21 cellular contexts compared by ENCODE assay signal in the genomic region with DNA sequence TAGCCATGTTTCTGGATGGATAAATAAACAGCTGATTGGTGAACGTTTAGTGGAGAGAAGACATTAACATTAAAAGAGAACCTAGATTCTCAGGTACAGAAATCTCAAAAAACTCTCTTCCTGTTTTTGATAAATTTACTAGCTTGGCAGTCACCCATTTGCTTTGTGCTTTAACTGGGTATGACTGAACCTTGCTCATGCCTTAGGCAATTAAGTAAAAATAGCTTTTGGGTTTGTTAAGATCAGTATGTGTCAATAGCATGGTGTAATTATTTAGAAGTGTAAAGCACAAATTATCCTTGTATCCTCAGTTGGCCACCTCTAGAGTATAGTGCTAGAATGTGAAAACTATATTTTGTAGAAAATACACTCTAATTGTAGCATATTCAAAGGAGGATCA.
DNase-seq lines count a peak whose midpoint lies in the region; ATAC-seq and TF ChIP-seq lines count a peak whose summit lies in the region.
"Had no signal": no experiment of that assay in that cellular context is flagged by ENCODE, and none has a peak within 500 bp of the region (broad histone marks: within the 10 kb centered on the region; RNA-seq: fewer than 3 reads in every experiment).

No MANE protein-coding gene starts in this region.

- H3K4me3 ChIP-seq in PC-3 (ENCODE audit: low read length) (no peak overlapping the region), osteoblast (ENCODE audit: insufficient read depth, low read length) (no peak overlapping the region)
- H3K4me3 ChIP-seq: BLaER1, Peyer's patch had no signal

- intact Hi-C loops in PC-3 (cut with micrococcal nuclease) = loop anchor here (5.0 kb wide), 1 partner anchor 83 kb away; no protein-coding TSS in a partner anchor

- POLR2A ChIA-PET in PC-3 (lab: Charles Lee; ENCODE audit: unreplicated experiment) = no interaction called here

- no peak overlapping the region for H3K27ac ChIP-seq in PC-3 (ENCODE audit: low read length)
- no peak overlapping the region for H3K27ac ChIP-seq in epithelial cell of prostate
- H3K27ac ChIP-seq in osteoblast (ENCODE audit: low read depth, low read length) = no peak overlapping the region
- H3K27ac ChIP-seq: BLaER1, Peyer's patch had no signal

- H4K20me1 ChIP-seq in PC-3 (ENCODE audit: low read length) (no peaks in the 10 kb centered on the region), osteoblast (ENCODE audit: insufficient read depth, low read length) (no peaks in the 10 kb centered on the region)
- H4K20me1 ChIP-seq: BLaER1 had no signal

- no peak for ATAC-seq in PC-3
- ATAC-seq: SK-N-SH treated with all-trans-retinoic acid at 6 μM for 48 hours had no signal

- no peaks in the 10 kb centered on the region for H3K9me3 ChIP-seq in PC-3 (ENCODE audit: low read length)
- H3K9me3 ChIP-seq in osteoblast (ENCODE audit: low read depth, low read length) = no peaks in the 10 kb centered on the region
- H3K9me3 ChIP-seq: BLaER1, Peyer's patch had no signal

- H3K36me3 ChIP-seq in PC-3 (ENCODE audit: low read depth, low read length) = no peaks in the 10 kb centered on the region
- no peaks in the 10 kb centered on the region for H3K36me3 ChIP-seq in osteoblast (ENCODE audit: insufficient read depth, low read length)
- H3K36me3 ChIP-seq: BLaER1, Peyer's patch had no signal

- H3K9ac ChIP-seq in PC-3 (ENCODE audit: low read length) = no peak overlapping the region
- H3K9ac ChIP-seq: BLaER1 had no signal

- H3K27me3 ChIP-seq in PC-3 (ENCODE audit: low read length) (no peaks in the 10 kb centered on the region), osteoblast (ENCODE audit: insufficient read depth, low read length) (no peaks in the 10 kb centered on the region)
- H3K27me3 ChIP-seq: BLaER1, Peyer's patch had no signal

- no peak overlapping the region for H3K4me2 ChIP-seq in PC-3 (ENCODE audit: low read length)
- no peak overlapping the region for H3K4me2 ChIP-seq in osteoblast (ENCODE audit: insufficient read depth, low read length)
- H3K4me2 ChIP-seq: BLaER1 had no signal

- no TSS peak for BruUV-seq in PC-3 (replicated peaks; lab: Mats Ljungman, UMichigan)

- H3K79me2 ChIP-seq in PC-3 (ENCODE audit: low read length) (no peaks in the 10 kb centered on the region), osteoblast (ENCODE audit: insufficient read depth, low read length) (no peaks in the 10 kb centered on the region)

- TF ChIP-seq CTCF in PC-3 (conservative IDR thresholded peaks at IDR 0.05; ENCODE audit: low read depth, low read length) (no peak), osteoblast (IDR thresholded peaks at IDR 0.05; ENCODE audit: extremely low read depth, low read depth, low read length) (no peak)

- peaks cover 5% of the 10 kb centered on the region for H3F3A ChIP-seq in PC-3 (ENCODE audit: low read length, unreplicated experiment)

- CTCF ChIA-PET in PC-3 (lab: Charles Lee) = interaction anchor here (0.6 kb wide), 1 partner anchor 508 kb away, joined by 3 read pairs; no protein-coding TSS in a partner anchor

- H3K9me2 ChIP-seq in PC-3 (replicated peaks; ENCODE audit: low read length) = no peaks in the 10 kb centered on the region

- H2AFZ ChIP-seq in PC-3 (ENCODE audit: low read length) (no peak overlapping the region), osteoblast (ENCODE audit: low read length) (no peak overlapping the region)

- H3K4me1 ChIP-seq in PC-3 (ENCODE audit: insufficient read depth, low read length) (peaks cover 20% of the 10 kb centered on the region), osteoblast (ENCODE audit: insufficient read depth, low read length) (no peaks in the 10 kb centered on the region)
- H3K4me1 ChIP-seq: Peyer's patch had no signal

- DNase-seq in COR-L47 (lab: John Stamatoyannopoulos, UW) (peak; percentile 13), M059J (ENCODE audit: low read depth) (peak; percentile 33), PC-3 (peak; percentile 32), epithelial cell of prostate (ENCODE audit: low read depth, low spot score) (peak; percentile 18), cerebellum (ENCODE audit: low spot score) (no peak), osteoblast (ENCODE audit: insufficient read length, low spot score, missing footprints) (no peak), NOMO-1 treated with DMSO at 0.1 percent for 48 hours (lab: John Stamatoyannopoulos, UW; ENCODE audit: unreplicated experiment) (no peak)
- no peak for DNase-seq in activated CD4-positive, alpha-beta T cell treated with anti-CD3 and anti-CD28 coated beads, Interleukin-2, amount 50 U/mL, for 1 hour
- DNase-seq: CD4-positive, CD25-positive, alpha-beta regulatory T cell; HCEC 1CT; KBM-7; NCI-H1048; NCI-H187; NCI-H2081 treated with DMSO at 0.1 percent for 48 hours; NCI-H2171; NCI-H345; NCI-H524; NCI-H774; Peyer's patch had no signal

Comparison
In these comparisons a context has a peak if more than half of its experiments do, and no peak if none do; other contexts are left out.
1. DNase-seq: peak in COR-L47 (single experiment), M059J (single experiment), PC-3 (single experiment) and epithelial cell of prostate (single experiment); none in cerebellum (single experiment), osteoblast (single experiment), activated CD4-positive, alpha-beta T cell treated with anti-CD3 and anti-CD28 coated beads, Interleukin-2, amount 50 U/mL, for 1 hour (single experiment) and NOMO-1 treated with DMSO at 0.1 percent for 48 hours (single experiment).